Comparison of ENCODE assay signal across 15 cellular contexts in the genomic region with DNA sequence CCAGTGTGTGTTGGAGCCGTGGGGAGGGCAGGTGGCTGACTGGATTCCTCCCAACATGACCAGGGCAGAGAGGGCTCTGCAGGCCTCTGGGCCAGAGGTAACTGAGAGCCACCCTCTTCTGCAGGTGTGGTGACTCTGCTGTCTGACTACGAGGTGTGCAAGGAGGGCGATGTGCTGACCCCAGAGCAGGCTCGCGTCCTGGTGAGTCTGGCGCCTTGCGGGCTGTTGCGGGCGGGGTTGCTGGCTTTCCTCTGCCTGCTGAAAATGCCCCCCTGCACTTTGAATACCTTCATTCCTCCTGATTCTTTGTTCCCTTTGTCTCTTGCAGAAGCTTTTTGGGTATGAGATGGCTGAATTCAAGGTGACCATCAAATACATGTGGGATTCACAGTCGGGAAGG.
"Had no signal": no experiment of that assay in that cellular context is flagged by ENCODE, and none has a peak within 500 bp of the region (broad histone marks: within the 10 kb centered on the region; RNA-seq: fewer than 3 reads in every experiment).

No MANE protein-coding gene starts in this region.

- H3K27me3 Mint-ChIP-seq: type B pancreatic cell had no signal

- H3K9me3 Mint-ChIP-seq: activated T-helper 1 cell treated with anti-CD3 and anti-CD28 coated beads, Interleukin-12 subunit alpha, Interleukin-12 subunit beta, Interleukin-2, Interleukin-4 antibody, amounts not matched to agents 30 ng/mL and 10 ng/mL and 1 ng/mL, durations not matched to agents 14 hours and 24 hours and 36 hours; T-helper 2 cell treated with Interferon-gamma antibody and Interleukin-4, amounts not matched to agents 5 μg/mL and 100 μg/mL, for 36 hours; type B pancreatic cell had no signal

- H3K4me3 Mint-ChIP-seq: activated T-helper 1 cell treated with anti-CD3 and anti-CD28 coated beads, Interleukin-12 subunit alpha, Interleukin-12 subunit beta, Interleukin-2, Interleukin-4 antibody, amounts not matched to agents 30 ng/mL and 10 ng/mL and 1 ng/mL, durations not matched to agents 14 hours and 24 hours and 36 hours; T-helper 2 cell treated with Interferon-gamma antibody and Interleukin-4, amounts not matched to agents 5 μg/mL and 100 μg/mL, for 36 hours; type B pancreatic cell had no signal

- H3K9me3 ChIP-seq: gastrocnemius medialis, heart right ventricle, prostate gland had no signal

- DNase-seq: activated CD4-positive, CD25-positive, alpha-beta regulatory T cell; activated naive CD4-positive, alpha-beta T cell treated with Interleukin-2 at 50 U/mL for 16 hours; amniotic stem cell; gastrocnemius medialis; heart right ventricle; islet precursor cell; midbrain; right cardiac atrium; small intestine; stimulated activated CD4-positive, alpha-beta T cell treated with anti-CD3 and anti-CD28 coated beads, Interleukin-4, amount 100 ng/mL, for 24 hours; stimulated activated naive CD8-positive, alpha-beta T cell treated with anti-CD3 and anti-CD28 coated beads, Interleukin-15, Interleukin-2, amounts not matched to agents 100 U/mL and 50 U/mL, for 24 hours had no signal

- H3K4me1 ChIP-seq: prostate gland had no signal

- ATAC-seq: gastrocnemius medialis, right cardiac atrium had no signal

- H3K27me3 ChIP-seq: gastrocnemius medialis, heart right ventricle had no signal

- H3K27ac ChIP-seq: gastrocnemius medialis, heart right ventricle, prostate gland had no signal

- H3K27ac Mint-ChIP-seq: T-helper 2 cell treated with Interferon-gamma antibody and Interleukin-4, amounts not matched to agents 5 μg/mL and 100 μg/mL, for 36 hours; type B pancreatic cell had no signal

- H3K4me3 ChIP-seq: gastrocnemius medialis, heart right ventricle, prostate gland had no signal
